Comparison of ENCODE assay signal across 7 cellular contexts in genomic region chr17:50129946-50130777, GRCh38. TPM values are rescaled to one million over a fixed set of nuclear protein-coding genes. Genes with fewer than 3 reads are reported as not detected.
DNase-seq lines count a peak whose midpoint lies in the region; FAIRE-seq and TF ChIP-seq lines count a peak whose summit lies in the region.

SAMD14 (minus strand) TSS chr17:50130160; CDS start chr17:50124959, 5,201 bp downstream.

- H3K4me3 ChIP-seq in GM12864 (ENCODE audit: low read depth, low read length) (peak within 1 kb of the TSS; percentile 56), OCI-LY3 (ENCODE audit: low read length) (peak within 1 kb of the TSS; percentile 94), keratinocyte (ENCODE audit: control insufficient read depth in 2 of 3, extremely low read depth in 1 of 3, insufficient read depth in 2 of 3, low read depth in 1 of 3, low read length in 3 of 3) (peak within 1 kb of the TSS; percentile 12 to 46 (median 29))

- peak within 1 kb of the TSS; percentile 96 for H3K4me2 ChIP-seq in OCI-LY3 (ENCODE audit: low read length)
- H3K4me2 ChIP-seq in keratinocyte (ENCODE audit: control insufficient read depth, extremely low read depth, insufficient read depth, low read depth, low read length), result peak within 1 kb of the TSS; percentile 62

- TF ChIP-seq CTCF in GM12864 (IDR thresholded peaks at IDR 0.05; ENCODE audit: low read depth, low read length, missing control alignments) (no peak), OCI-LY3 (IDR thresholded peaks at IDR 0.05; ENCODE audit: low read depth, low read length) (no peak), brain (conservative IDR thresholded peaks at IDR 0.05) (no peak), keratinocyte (optimal IDR thresholded peaks at IDR 0.05 in 1 of 3, IDR thresholded peaks at IDR 0.05 in 1 of 3, conservative IDR thresholded peaks at IDR 0.05 in 1 of 3; ENCODE audit: extremely low read depth in 1 of 3, insufficient read depth in 2 of 3, low read length in 3 of 3) (no peak)

- peak within 1 kb of the TSS; percentile 90 to 99 (median 98) for H3K27ac Mint-ChIP-seq in brain

- dilution Hi-C loops in keratinocyte (cut with MboI; ENCODE audit: extremely low pct_ligation_motif_present, low sequenced_read_pairs), result no loop called here

- H3K4me3 Mint-ChIP-seq in brain, result peak within 1 kb of the TSS; percentile 91 to 100 (median 95)

- peaks cover 35% of the 10 kb centered on the region for H4K20me1 ChIP-seq in OCI-LY3 (ENCODE audit: insufficient read depth, low read length)
- H4K20me1 ChIP-seq in keratinocyte (ENCODE audit: control insufficient read depth, extremely low read depth, insufficient read depth, low read length), result no peaks in the 10 kb centered on the region

- no peaks in the 10 kb centered on the region for H3K9me3 ChIP-seq in OCI-LY3 (ENCODE audit: insufficient read depth, low read length)
- H3K9me3 ChIP-seq in keratinocyte (ENCODE audit: control insufficient read depth, low read depth, low read length), result no peaks in the 10 kb centered on the region

- H3K36me3 Mint-ChIP-seq in brain, result peaks cover 8% of the 10 kb centered on the region

- H2AFZ ChIP-seq in OCI-LY3 (ENCODE audit: low read depth, low read length) (peak within 1 kb of the TSS; percentile 12; the same call in 1 of the 2 replicates), keratinocyte (ENCODE audit: control insufficient read depth, low read length) (no peak within 1 kb of the TSS)

- peak within 1 kb of the TSS; percentile 48 for H3K27ac ChIP-seq in OCI-LY3 (ENCODE audit: low read length)
- no peak within 1 kb of the TSS for H3K27ac ChIP-seq in keratinocyte (ENCODE audit: control insufficient read depth, insufficient read depth, low read length)

- FAIRE-seq in keratinocyte (lab: Jason Lieb, UNC), result no peak

- no peaks in the 10 kb centered on the region for H3K9me3 Mint-ChIP-seq in brain

- H3K9me1 ChIP-seq in keratinocyte (ENCODE audit: control insufficient read depth, extremely low read depth, insufficient read depth, low read length), result no peaks in the 10 kb centered on the region

- peaks cover 66% of the 10 kb centered on the region for H3K4me1 Mint-ChIP-seq in brain

- H3K9ac ChIP-seq in OCI-LY3 (ENCODE audit: low read length) (peak within 1 kb of the TSS; percentile 72), keratinocyte (ENCODE audit: control insufficient read depth, extremely low read depth, insufficient read depth, low read length) (peak within 1 kb of the TSS; percentile 9)

- peaks cover 23% of the 10 kb centered on the region for H3K36me3 ChIP-seq in OCI-LY3 (replicated peaks; ENCODE audit: low read depth, low read length)
- peaks cover 6 to 11% of the 10 kb centered on the region in 2 experiments for H3K36me3 ChIP-seq in keratinocyte (ENCODE audit: control insufficient read depth in 2 of 2, extremely low read depth in 1 of 2, insufficient read depth in 2 of 2, low read length in 2 of 2)

- H3K4me1 ChIP-seq in OCI-LY3 (ENCODE audit: low read length), result peaks cover 19% of the 10 kb centered on the region
- peaks cover 12% of the 10 kb centered on the region for H3K4me1 ChIP-seq in keratinocyte (ENCODE audit: control insufficient read depth, extremely low read depth, insufficient read depth, low read length)

- H3K79me2 ChIP-seq in OCI-LY3 (ENCODE audit: low read length) (no peaks in the 10 kb centered on the region), keratinocyte (ENCODE audit: control insufficient read depth, insufficient read depth, low read length) (no peaks in the 10 kb centered on the region)

- H3K27me3 ChIP-seq in OCI-LY3 (ENCODE audit: low read depth, low read length), result peaks cover 18% of the 10 kb centered on the region
- peaks cover 27% of the 10 kb centered on the region for H3K27me3 ChIP-seq in keratinocyte (ENCODE audit: control insufficient read depth, extremely low read depth, insufficient read depth, low read length)

- peaks cover 4% of the 10 kb centered on the region for H3K27me3 Mint-ChIP-seq in brain

- DNase-seq in GM12864 (ENCODE audit: low read depth) (no peak), keratinocyte (ENCODE audit: low read depth, low spot score) (no peak), hippocampal formation (lab: John Stamatoyannopoulos, UW) (no peak), cerebellar nuclear complex (lab: John Stamatoyannopoulos, UW) (no peak)
- DNase-seq in stimulated activated naive CD4-positive, alpha-beta T cell treated with Interleukin-2 at 50 U/mL for 16 hours (lab: John Stamatoyannopoulos, UW), result peak; percentile 46

RNA-seq across cellular contexts. Expression of gene SAMD14, which starts in this region (rescaled TPM):
- 24.4 TPM for polyA plus RNA-seq in brain (ENCODE audit: insufficient read depth, low read depth, low replicate concordance)
- polyA plus RNA-seq in keratinocyte, result 0.02 to 0.06 TPM in 2 of 3 replicates, not detected in the other
- not detected for polyA plus RNA-seq in keratinocyte (2011; ENCODE audit: low read depth)
- polyA plus RNA-seq in keratinocyte (2011; cell fraction: cytosol; rRNA removed), result 0.06 TPM in 1 of 2 replicates, not detected in the other
- polyA plus RNA-seq in keratinocyte (2011; cell fraction: nucleus; rRNA removed), result 0.10 and 0.24 TPM in 2 replicates
- 0.08 and 0.16 TPM in 2 replicates for polyA plus RNA-seq in keratinocyte (2012; ENCODE audit: low replicate concordance)
- not detected in 3 replicates for polyA minus RNA-seq in keratinocyte
- polyA minus RNA-seq in keratinocyte (2011; cell fraction: cytosol; rRNA and poly(A)+ RNA removed), result not detected
- not detected in 2 replicates for polyA minus RNA-seq in keratinocyte (2011; cell fraction: nucleus; rRNA and poly(A)+ RNA removed)

Comparison
In these comparisons a context has a peak if more than half of its experiments do, and no peak if none do; other contexts are left out.
1. RNA of gene SAMD14 (polyA plus RNA-seq): 24.4 TPM in brain (single experiment); 0.02 to 0.24 TPM in keratinocyte; every median in the first group is over 10 times any median in the second.
2. H3K4me3 ChIP-seq: peak in every context shown above with its lines; median percentile 94 in OCI-LY3; 56 in GM12864; 29 in keratinocyte.